In the genomic region with DNA sequence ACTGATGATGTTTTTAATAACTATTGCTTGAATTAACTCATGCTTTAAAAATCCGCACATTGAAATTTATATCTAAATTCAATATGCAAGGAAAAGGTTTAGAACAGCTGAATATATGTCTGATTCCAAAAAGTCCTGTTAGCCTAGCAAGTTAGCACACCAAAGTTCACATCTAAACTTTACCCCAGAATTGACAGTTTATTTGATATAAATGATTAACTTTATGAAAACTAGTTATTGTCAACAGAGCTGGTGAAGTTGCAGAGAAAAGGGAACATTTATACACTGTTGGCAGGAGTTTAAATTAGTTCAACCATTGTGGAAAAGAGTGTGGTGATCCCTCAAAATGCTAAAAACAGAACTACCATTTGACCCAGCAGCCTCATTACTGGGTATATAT, we compare ENCODE assay signal across 33 cellular contexts.
DNase-seq lines count a peak whose midpoint lies in the region; ATAC-seq, FAIRE-seq and TF ChIP-seq lines count a peak whose summit lies in the region.
"Had no signal": no experiment of that assay in that cellular context is flagged by ENCODE, and none has a peak within 500 bp of the region (broad histone marks: within the 10 kb centered on the region; RNA-seq: fewer than 3 reads in every experiment).

No MANE protein-coding gene starts in this region.

- no peak for TF ChIP-seq POLR2A in HepG2 (IDR thresholded peaks at IDR 0.05; ENCODE audit: insufficient read depth in 1 of 2, low read depth in 2 of 2, low read length in 2 of 2)

- H4K20me1 ChIP-seq in HepG2 (ENCODE audit: insufficient read depth, low read length) = no peaks in the 10 kb centered on the region
- H4K20me1 ChIP-seq: BLaER1; BLaER1 treated with 17β-estradiol and CSF1 and Interleukin-3, amounts not matched to agents 10 nM and 100 nM had no signal

- no peak overlapping the region for H2AFZ ChIP-seq in HepG2 (ENCODE audit: low read length)

- peaks cover 0 to 5% (median 3%) of the 10 kb centered on the region in 4 donors for H3K4me1 ChIP-seq in liver (ENCODE audit: control insufficient read depth in 4 of 4, insufficient read depth in 4 of 4, low read length in 3 of 4)
- H3K4me1 ChIP-seq in HepG2 (ENCODE audit: insufficient read depth, low read length) = no peaks in the 10 kb centered on the region
- H3K4me1 ChIP-seq: A549; BE2C; BLaER1; BLaER1 treated with 17β-estradiol and CSF1 and Interleukin-3, amounts not matched to agents 10 nM and 100 nM; Caco-2 had no signal

- no peak overlapping the region for H3K4me2 ChIP-seq in HepG2 (ENCODE audit: low read depth, low read length)
- H3K4me2 ChIP-seq: A549; BLaER1; BLaER1 treated with 17β-estradiol and CSF1 and Interleukin-3, amounts not matched to agents 10 nM and 100 nM had no signal

- ATAC-seq in HepG2 (no peak), left colon (peak; percentile 11), left lobe of liver (peak; percentile 75), GM21447 (IDR thresholded peaks at IDR 0.05; ENCODE audit: unreplicated experiment) (no peak)
- ATAC-seq: A549; CD8-positive, alpha-beta T cell had no signal

- in situ Hi-C loops in HepG2 (cut with HindIII; ENCODE audit: extremely low pct_ligation_motif_present, low pct_unique_long_range_greater_than_20kb) = no loop called here

- H3K36me3 ChIP-seq in liver (ENCODE audit: control insufficient read depth in 4 of 4, insufficient read depth in 3 of 4, low read depth in 1 of 4, low read length in 3 of 4) = no peaks in the 10 kb centered on the region
- H3K36me3 ChIP-seq in HepG2 (replicated peaks in 1 of 2; ENCODE audit: control insufficient read depth in 1 of 2, insufficient read depth in 2 of 2, low read length in 2 of 2) = no peaks in the 10 kb centered on the region
- H3K36me3 ChIP-seq: BE2C; BLaER1; BLaER1 treated with 17β-estradiol and CSF1 and Interleukin-3, amounts not matched to agents 10 nM and 100 nM had no signal

- DNase-seq in HepG2 (ENCODE audit: low spot score) (no peak), left colon (no peak), left lobe of liver (ENCODE audit: low spot score) (no peak), T-helper 2 cell (no peak)
- DNase-seq: 8988T; ACHN; AML-193; BE2C; C1 segment of cervical spinal cord; Caco-2; Calu3; CD4-positive, alpha-beta memory T cell; CD4-positive, alpha-beta T cell; CD4-positive, CD25-positive, alpha-beta regulatory T cell; CD8-positive, alpha-beta memory T cell; CD8-positive, alpha-beta T cell; COR-L47; DMS 273 treated with DMSO at 0.1 percent for 48 hours; DMS153; DMS53; DMS79; DMS79 treated with DMSO at 0.1 percent for 48 hours; DND-41; EL had no signal

- TF ChIP-seq CTCF in liver (IDR thresholded peaks at IDR 0.05; ENCODE audit: low read depth, low read length, missing input control) (no peak), HepG2 (CRISPR knock-in tag; IDR thresholded peaks at IDR 0.05) (no peak)

- no peak for TF ChIP-seq EP300 in HepG2 (IDR thresholded peaks at IDR 0.05; ENCODE audit: low read depth in 2 of 2, low read length in 2 of 2)
- no peak for TF ChIP-seq EP300 in HepG2 (CRISPR knock-in tag; IDR thresholded peaks at IDR 0.05; ENCODE audit: borderline replicate concordance)

- H3K79me2 ChIP-seq in HepG2 (ENCODE audit: insufficient read depth, low read length) = no peaks in the 10 kb centered on the region

- CTCF ChIA-PET in HepG2 (lab: Yijun Ruan, JAX; ENCODE audit: low intra/inter-chr PET ratio, low total read pairs) = no interaction called here

- WGBS in liver = 82% methylated on average over 1 of the region's 1 CpG
- WGBS in HepG2 (ENCODE audit: low lambda C conversion rate) = 43% methylated on average over 1 of the region's 1 CpG

- intact Hi-C loops in HepG2 (cut with micrococcal nuclease; ENCODE audit: unreplicated experiment) (no loop called here), left colon (cut with DNase I, micrococcal nuclease) (no loop called here)

- H3K27ac ChIP-seq in liver (ENCODE audit: low read depth in 1 of 2, low read length in 2 of 2) (no peak overlapping the region), HepG2 (ENCODE audit: extremely low read length, insufficient read depth, low read length) (no peak overlapping the region)
- H3K27ac ChIP-seq: 22Rv1; A549; BLaER1; BLaER1 treated with 17β-estradiol and CSF1 and Interleukin-3, amounts not matched to agents 10 nM and 100 nM; C4-2B had no signal

- no peaks in the 10 kb centered on the region for H3K27me3 ChIP-seq in liver (ENCODE audit: control insufficient read depth in 4 of 4, insufficient read depth in 4 of 4, low read length in 3 of 4)
- no peaks in the 10 kb centered on the region for H3K27me3 ChIP-seq in HepG2 (ENCODE audit: control insufficient read depth in 1 of 2, insufficient read depth in 2 of 2, low read length in 2 of 2)
- H3K27me3 ChIP-seq: BE2C; BLaER1; BLaER1 treated with 17β-estradiol and CSF1 and Interleukin-3, amounts not matched to agents 10 nM and 100 nM had no signal

- H3K9me3 ChIP-seq in liver (ENCODE audit: control insufficient read depth in 4 of 4, low read length in 3 of 4) = peaks cover 0 to 11% (median 3%) of the 10 kb centered on the region in 4 donors
- peaks cover 17% of the 10 kb centered on the region; the same call in 1 of the 2 replicates for H3K9me3 ChIP-seq in HepG2 (ENCODE audit: low read length)
- H3K9me3 ChIP-seq: A549, BE2C, Caco-2 had no signal

- POLR2A ChIA-PET in HepG2 (lab: Yijun Ruan, JAX) = no interaction called here

- TF ChIP-seq RAD21 in liver (IDR thresholded peaks at IDR 0.05) (no peak), HepG2 (CRISPR knock-in tag; IDR thresholded peaks at IDR 0.05) (no peak)

- no peak for FAIRE-seq in HepG2 (lab: Jason Lieb, UNC)
- FAIRE-seq: A204.1, A549, D721Med had no signal

- H3K4me3 ChIP-seq in liver (ENCODE audit: low read depth in 1 of 3, low read length in 3 of 3) (no peak overlapping the region), HepG2 (replicated peaks in 1 of 3; ENCODE audit: insufficient read depth in 1 of 3, low read depth in 2 of 3, low read length in 3 of 3) (no peak overlapping the region)
- H3K4me3 ChIP-seq: A549; BLaER1; BLaER1 treated with 17β-estradiol and CSF1 and Interleukin-3, amounts not matched to agents 10 nM and 100 nM had no signal

- BruUV-seq in HepG2 (replicated peaks; lab: Mats Ljungman, UMichigan) = no TSS peak

- H3K9ac ChIP-seq in liver (ENCODE audit: low read depth in 1 of 2, low read length in 2 of 2) (no peak overlapping the region), HepG2 (ENCODE audit: insufficient read depth, low read depth, low read length) (no peak overlapping the region)
- H3K9ac ChIP-seq: BLaER1; BLaER1 treated with 17β-estradiol and CSF1 and Interleukin-3, amounts not matched to agents 10 nM and 100 nM had no signal

TF ChIP-seq in liver, 16 proteins besides CTCF, POLR2A, EP300 and RAD21 (continues in another document):
- TF ChIP-seq YY1 (IDR thresholded peaks at IDR 0.05) = peak; percentile 40
- peak; percentile 33 for TF ChIP-seq FOXA2 (IDR thresholded peaks at IDR 0.05)
- peak in 1 of 2 donors; percentile 40 for TF ChIP-seq HNF4A (conservative IDR thresholded peaks at IDR 0.05)
- TF ChIP-seq NR2F2 (IDR thresholded peaks at IDR 0.05) = no peak
- TF ChIP-seq RXRA (IDR thresholded peaks at IDR 0.05) = peak in 1 of 2 donors; percentile 57

TF ChIP-seq in HepG2, 621 proteins besides CTCF, POLR2A, EP300 and RAD21 (continues in another document):
- TF ChIP-seq FIP1L1 (IDR thresholded peaks at IDR 0.05; ENCODE audit: borderline replicate concordance, insufficient read depth, low read depth, low read length) (no peak), ZBTB42 (CRISPR knock-in tag; IDR thresholded peaks at IDR 0.05) (no peak), ZMAT3 (CRISPR knock-in tag; conservative IDR thresholded peaks at IDR 0.05) (no peak), ZNF891 (CRISPR knock-in tag; IDR thresholded peaks at IDR 0.05) (no peak), CCAR2 (optimal IDR thresholded peaks at IDR 0.05; ENCODE audit: low read depth, low read length) (no peak), TOE1 (CRISPR knock-in tag; IDR thresholded peaks at IDR 0.05) (no peak)
- TF ChIP-seq, protein P1, sequence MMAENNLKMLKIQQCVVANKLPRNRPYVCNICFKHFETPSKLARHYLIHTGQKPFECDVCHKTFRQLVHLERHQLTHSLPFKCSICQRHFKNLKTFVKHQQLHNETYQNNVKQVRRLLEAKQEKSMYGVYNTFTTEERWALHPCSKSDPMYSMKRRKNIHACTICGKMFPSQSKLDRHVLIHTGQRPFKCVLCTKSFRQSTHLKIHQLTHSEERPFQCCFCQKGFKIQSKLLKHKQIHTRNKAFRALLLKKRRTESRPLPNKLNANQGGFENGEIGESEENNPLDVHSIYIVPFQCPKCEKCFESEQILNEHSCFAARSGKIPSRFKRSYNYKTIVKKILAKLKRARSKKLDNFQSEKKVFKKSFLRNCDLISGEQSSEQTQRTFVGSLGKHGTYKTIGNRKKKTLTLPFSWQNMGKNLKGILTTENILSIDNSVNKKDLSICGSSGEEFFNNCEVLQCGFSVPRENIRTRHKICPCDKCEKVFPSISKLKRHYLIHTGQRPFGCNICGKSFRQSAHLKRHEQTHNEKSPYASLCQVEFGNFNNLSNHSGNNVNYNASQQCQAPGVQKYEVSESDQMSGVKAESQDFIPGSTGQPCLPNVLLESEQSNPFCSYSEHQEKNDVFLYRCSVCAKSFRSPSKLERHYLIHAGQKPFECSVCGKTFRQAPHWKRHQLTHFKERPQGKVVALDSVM (CRISPR knock-in tag; IDR thresholded peaks at IDR 0.05) = no peak

Comparison
In these comparisons a context has a peak if more than half of its experiments do, and no peak if none do; other contexts are left out.
1. ATAC-seq: peak in left colon (single experiment) and left lobe of liver (single experiment); none in HepG2 (single experiment) and GM21447 (single experiment).